In genomic region chr3:42735021-42735420, GRCh38 we compare ENCODE assay signal across 17 cellular contexts. TPM values are rescaled to one million over a fixed set of nuclear protein-coding genes. Genes with fewer than 3 reads are reported as not detected.
DNase-seq lines count a peak whose midpoint lies in the region; ATAC-seq and TF ChIP-seq lines count a peak whose summit lies in the region.
"Had no signal": no experiment of that assay in that cellular context is flagged by ENCODE, and none has a peak within 500 bp of the region (broad histone marks: within the 10 kb centered on the region; RNA-seq: fewer than 3 reads in every experiment).

No MANE protein-coding gene starts in this region.

- no peaks in the 10 kb centered on the region for H3K9me3 ChIP-seq in mammary epithelial cell (replicated peaks; ENCODE audit: insufficient read depth, low read length)
- H3K9me3 ChIP-seq: HAP-1 had no signal

- TF ChIP-seq CTCF in MCF 10A (IDR thresholded peaks at IDR 0.05; ENCODE audit: unreplicated experiment) (no peak), mammary epithelial cell (conservative IDR thresholded peaks at IDR 0.05 in 1 of 2, IDR thresholded peaks at IDR 0.05 in 1 of 2; ENCODE audit: extremely low read depth in 1 of 2, insufficient read depth in 1 of 2, low read depth in 1 of 2, low read length in 2 of 2) (no peak), WTC11 (IDR thresholded peaks at IDR 0.05) (no peak)

- H3K27me3 ChIP-seq in mammary epithelial cell (ENCODE audit: insufficient read depth, low read length) = no peaks in the 10 kb centered on the region
- no peaks in the 10 kb centered on the region for H3K27me3 ChIP-seq in mesendoderm (ENCODE audit: insufficient read depth, low read length, poor library complexity)

- H3K36me3 ChIP-seq in mammary epithelial cell (ENCODE audit: insufficient read depth, low read length) (no peaks in the 10 kb centered on the region), mesendoderm (ENCODE audit: control insufficient read depth, insufficient read depth, low read length) (no peaks in the 10 kb centered on the region)
- H3K36me3 ChIP-seq: HAP-1 had no signal

- H3K4me2 ChIP-seq in mammary epithelial cell (ENCODE audit: insufficient read depth, low read depth, low read length) (no peak overlapping the region), mesendoderm (ENCODE audit: low read length) (no peak overlapping the region)

- H3K4me1 ChIP-seq in mammary epithelial cell (ENCODE audit: insufficient read depth, low read length) (no peaks in the 10 kb centered on the region), mesendoderm (ENCODE audit: control insufficient read depth, low read depth, low read length) (peaks cover 6% of the 10 kb centered on the region)
- H3K4me1 ChIP-seq: HAP-1 had no signal

- H3K9me3 Mint-ChIP-seq in MCF 10A (ENCODE audit: unreplicated experiment) = no peaks in the 10 kb centered on the region
- no peaks in the 10 kb centered on the region; the same call in 1 of the 2 replicates for H3K9me3 Mint-ChIP-seq in WTC11
- H3K9me3 Mint-ChIP-seq in naive thymus-derived CD8-positive, alpha-beta T cell = no peaks in the 10 kb centered on the region

- no peak overlapping the region for H2AK5ac ChIP-seq in mesendoderm (ENCODE audit: low read length)

- 93% methylated on average over 8 of the region's 8 CpGs for WGBS in mammary epithelial cell (ENCODE audit: low coverage, missing lambda C conversion rate)
- WGBS in mesendoderm (ENCODE audit: extremely low coverage, insufficient coverage, low lambda C conversion rate) = no CpG with 5 or more reads among the region's 8 CpGs

- H4K5ac ChIP-seq in mesendoderm (ENCODE audit: low read length) = no peak overlapping the region

- H3K18ac ChIP-seq in mesendoderm (ENCODE audit: low read length) = no peak overlapping the region

- H3K4me1 Mint-ChIP-seq in MCF 10A (ENCODE audit: insufficient read depth, unreplicated experiment) (no peaks in the 10 kb centered on the region), WTC11 (peaks cover 45% of the 10 kb centered on the region)
- peaks cover 0 to 6% (median 0%) of the 10 kb centered on the region in 4 donors for H3K4me1 Mint-ChIP-seq in naive thymus-derived CD8-positive, alpha-beta T cell

- H3K27me3 Mint-ChIP-seq in MCF 10A (ENCODE audit: insufficient read depth, unreplicated experiment) = no peaks in the 10 kb centered on the region
- H3K27me3 Mint-ChIP-seq in WTC11 (ENCODE audit: low read depth) = peaks cover 6% of the 10 kb centered on the region; the same call in 1 of the 2 replicates
- peaks cover 0 to under 1% (median 0%) of the 10 kb centered on the region in 5 donors for H3K27me3 Mint-ChIP-seq in naive thymus-derived CD8-positive, alpha-beta T cell

- H3K79me1 ChIP-seq in mesendoderm (ENCODE audit: low read length) = no peaks in the 10 kb centered on the region

- no peak overlapping the region for H2BK120ac ChIP-seq in mesendoderm (ENCODE audit: low read depth, low read length)

- POLR2A ChIA-PET in MCF 10A (lab: Yijun Ruan, JAX) (no interaction called here), WTC11 (lab: Charles Lee) (no interaction called here)
- POLR2A ChIA-PET in naive thymus-derived CD8-positive, alpha-beta T cell (lab: Charles Lee) = no interaction called here

- no peak for ATAC-seq in WTC11
- ATAC-seq in esophagus mucosa = peak; percentile 20
- ATAC-seq in naive thymus-derived CD8-positive, alpha-beta T cell = no peak
- ATAC-seq in HG02588 (IDR thresholded peaks at IDR 0.05; ENCODE audit: unreplicated experiment) = no peak
- ATAC-seq: GM12878 had no signal

- no peaks in the 10 kb centered on the region for H4K20me1 ChIP-seq in mammary epithelial cell (ENCODE audit: insufficient read depth, low read length)

- H2AFZ ChIP-seq in mammary epithelial cell (ENCODE audit: low read depth, low read length) = no peak overlapping the region

- H3K27ac ChIP-seq in mammary epithelial cell (ENCODE audit: insufficient read depth, low read depth, low read length) (no peak overlapping the region), substantia nigra (ENCODE audit: low read depth, low read length, poor library complexity, severe bottlenecking) (peak overlapping the region; percentile 100), mesendoderm (ENCODE audit: low read depth, low read length) (no peak overlapping the region)
- H3K27ac ChIP-seq: RWPE1 had no signal

- H3K4me3 Mint-ChIP-seq in MCF 10A (ENCODE audit: unreplicated experiment) (no peak overlapping the region), WTC11 (no peak overlapping the region)
- no peak overlapping the region for H3K4me3 Mint-ChIP-seq in naive thymus-derived CD8-positive, alpha-beta T cell
- H3K4me3 Mint-ChIP-seq: CD14-positive monocyte had no signal

- H3K56ac ChIP-seq in mesendoderm (ENCODE audit: low read length) = no peak overlapping the region

- no peak overlapping the region for H2BK15ac ChIP-seq in mesendoderm (replicated peaks; ENCODE audit: low read depth)

- dilution Hi-C loops in mammary epithelial cell (cut with HindIII; ENCODE audit: low sequenced_read_pairs) = no loop called here

- in situ Hi-C loops in mammary epithelial cell (cut with MboI; ENCODE audit: low sequenced_read_pairs in 2 of 2) = no loop called here

- no peak overlapping the region for H3K9ac ChIP-seq in mammary epithelial cell (ENCODE audit: insufficient read depth, low read length)
- no peak overlapping the region for H3K9ac ChIP-seq in mesendoderm (ENCODE audit: low read length)

- no peak overlapping the region for H4K8ac ChIP-seq in mesendoderm (ENCODE audit: low read depth, low read length)

- no peak overlapping the region for H3K4ac ChIP-seq in mesendoderm (ENCODE audit: low read depth, low read length)

- no peak overlapping the region for H3K23ac ChIP-seq in mesendoderm (ENCODE audit: low read length)

- no TSS peak for BruUV-seq in MCF 10A (replicated peaks; lab: Mats Ljungman, UMichigan)
- BruUV-seq in mammary epithelial cell (replicated peaks; lab: Mats Ljungman, UMichigan) = no TSS peak

- H3K4me3 ChIP-seq in mammary epithelial cell (replicated peaks in 1 of 3; ENCODE audit: insufficient read depth in 1 of 3, low read depth in 2 of 3, low read length in 3 of 3) = no peak overlapping the region
- H3K4me3 ChIP-seq in mesendoderm (ENCODE audit: low read length) = no peak overlapping the region
- H3K4me3 ChIP-seq: GM12878, HAP-1 had no signal

- DNase-seq in MCF 10A (ENCODE audit: unreplicated experiment) = no peak
- DNase-seq in mammary epithelial cell = no peak
- no peak for DNase-seq in WTC11 (ENCODE audit: low spot score)
- DNase-seq in substantia nigra (lab: John Stamatoyannopoulos, UW) = peak in 1 of 49 donors; percentile 7
- no peak for DNase-seq in naive thymus-derived CD8-positive, alpha-beta T cell
- no peak for DNase-seq in mesendoderm
- DNase-seq: NCI-H1436, NCI-H2081 treated with DMSO at 0.1 percent for 48 hours, NCI-H226 had no signal

- H3K27ac Mint-ChIP-seq in MCF 10A (ENCODE audit: low read depth, unreplicated experiment) = peak overlapping the region; percentile 18
- H3K27ac Mint-ChIP-seq in WTC11 = no peak overlapping the region
- H3K27ac Mint-ChIP-seq in naive thymus-derived CD8-positive, alpha-beta T cell = no peak overlapping the region

- CTCF ChIA-PET in MCF 10A (lab: Yijun Ruan, JAX) = interaction anchor here (0.7 to 2.0 kb wide), 3 partner anchors 10 to 84 kb away, joined by 3 to 8 read pairs (median 4); no protein-coding TSS in a partner anchor
- CTCF ChIA-PET in mammary epithelial cell (lab: Charles Lee; ENCODE audit: low non-redundant PET) = no interaction called here
- CTCF ChIA-PET in WTC11 (lab: Charles Lee) = interaction anchor here (0.6 to 2.2 kb wide), 6 partner anchors 10 to 95 kb away, joined by 3 to 20 read pairs (median 4); no protein-coding TSS in a partner anchor

- H2BK5ac ChIP-seq in mesendoderm (ENCODE audit: low read length) = no peak overlapping the region

- intact Hi-C loops in MCF 10A (cut with micrococcal nuclease) = no loop called here
- intact Hi-C loops in mammary epithelial cell (cut with micrococcal nuclease) = no loop called here

- H3K36me3 Mint-ChIP-seq in MCF 10A (ENCODE audit: insufficient read depth, unreplicated experiment) (no peaks in the 10 kb centered on the region), WTC11 (no peaks in the 10 kb centered on the region)
- H3K36me3 Mint-ChIP-seq in naive thymus-derived CD8-positive, alpha-beta T cell = no peaks in the 10 kb centered on the region
- H3K36me3 Mint-ChIP-seq: CD14-positive monocyte had no signal

- no peaks in the 10 kb centered on the region for H3K79me2 ChIP-seq in mammary epithelial cell (ENCODE audit: insufficient read depth, low read length)
- H3K79me2 ChIP-seq in mesendoderm (ENCODE audit: control insufficient read depth, insufficient read depth, low read length) = no peaks in the 10 kb centered on the region

TF ChIP-seq in WTC11, 78 proteins besides CTCF, POLR2A, EP300 and RAD21 (continues in another document):
- TF ChIP-seq TEAD1 (CRISPR knock-in tag; IDR thresholded peaks at IDR 0.05) (no peak), OVOL2 (CRISPR knock-in tag; IDR thresholded peaks at IDR 0.05; ENCODE audit: borderline replicate concordance) (no peak)

RNA-seq across cellular contexts. Expression of gene HHATL, which starts 32.4 kb away (rescaled TPM):
- total RNA-seq in MCF 10A (2022) (not detected in 2 replicates), mammary epithelial cell (not detected), WTC11 (2021) (0.21 to 0.92 TPM (median 0.60 TPM) in 3 replicates), esophagus mucosa (not detected)
- not detected for polyA plus RNA-seq in mammary epithelial cell
- polyA minus RNA-seq in mammary epithelial cell = not detected
- not detected for total RNA-seq in naive thymus-derived CD8-positive, alpha-beta T cell
- polyA plus RNA-seq in naive thymus-derived CD8-positive, alpha-beta T cell = not detected
- polyA plus RNA-seq in mesendoderm (2013, experiment 1 of 2) = not detected
- polyA plus RNA-seq in mesendoderm (2013, experiment 2 of 2) = not detected
- total RNA-seq: A673, GM12878, HT1080 had no signal
- polyA plus RNA-seq: CD14-positive monocyte, GM12878 had no signal

RNA-seq across cellular contexts. Expression of gene CCDC13, which starts 38.0 kb away (rescaled TPM):
- total RNA-seq in MCF 10A (2022) (1.1 and 1.3 TPM in 2 replicates), mammary epithelial cell (under 1 TPM; 0.49 to 0.50 TPM), WTC11 (2021) (0.79 TPM in 1 of 3 replicates, not detected in the others), esophagus mucosa (not detected)
- polyA plus RNA-seq in mammary epithelial cell = 0.15 TPM
- not detected for polyA minus RNA-seq in mammary epithelial cell
- under 1 TPM; 0.73 to 0.88 TPM for total RNA-seq in naive thymus-derived CD8-positive, alpha-beta T cell
- not detected for polyA plus RNA-seq in naive thymus-derived CD8-positive, alpha-beta T cell
- polyA plus RNA-seq in mesendoderm (2013, experiment 1 of 2) = 0.20 TPM
- polyA plus RNA-seq in mesendoderm (2013, experiment 2 of 2) = 0.20 TPM
- total RNA-seq: A673, HT1080 had no signal

RNA-seq across cellular contexts. Expression of gene KLHL40, which starts 49.7 kb away (rescaled TPM):
- not detected in 2 replicates for total RNA-seq in MCF 10A (2022)
- total RNA-seq in mammary epithelial cell = not detected
- polyA plus RNA-seq in mammary epithelial cell = not detected
- not detected for polyA minus RNA-seq in mammary epithelial cell
- not detected in 3 replicates for total RNA-seq in WTC11 (2021)
- not detected for total RNA-seq in esophagus mucosa
- total RNA-seq in naive thymus-derived CD8-positive, alpha-beta T cell = not detected
- not detected for polyA plus RNA-seq in naive thymus-derived CD8-positive, alpha-beta T cell
- not detected for polyA plus RNA-seq in mesendoderm (2013, experiment 1 of 2)
- polyA plus RNA-seq in mesendoderm (2013, experiment 2 of 2) = not detected
- total RNA-seq: A673, GM12878, HT1080 had no signal
- polyA plus RNA-seq: CD14-positive monocyte, GM12878 had no signal
